In genomic region chr20:62551408-62552323, GRCh38 we compare ENCODE assay signal across 12 cellular contexts.
DNase-seq lines count a peak whose midpoint lies in the region; ATAC-seq, FAIRE-seq and TF ChIP-seq lines count a peak whose summit lies in the region.
"Had no signal": no experiment of that assay in that cellular context is flagged by ENCODE, and none has a peak within 500 bp of the region (broad histone marks: within the 10 kb centered on the region; RNA-seq: fewer than 3 reads in every experiment).

No MANE protein-coding gene starts in this region.

- peak overlapping the region; percentile 76 for H3K4me2 ChIP-seq in BLaER1
- H3K4me2 ChIP-seq in trophoblast cell (ENCODE audit: low read length), result peak overlapping the region; percentile 74

- no peaks in the 10 kb centered on the region for H3K79me2 ChIP-seq in trophoblast cell (ENCODE audit: control insufficient read depth, insufficient read depth, low read length, poor library complexity)

- peaks cover 58% of the 10 kb centered on the region for H3K4me1 ChIP-seq in BLaER1
- H3K4me1 ChIP-seq in esophagus squamous epithelium, result peaks cover 9 to 28% (median 16%) of the 10 kb centered on the region in 3 donors
- H3K4me1 ChIP-seq in trophoblast cell (ENCODE audit: control insufficient read depth in 1 of 2, insufficient read depth in 2 of 2, low read length in 2 of 2), result peaks cover 3 to 7% of the 10 kb centered on the region in 2 experiments

- H2BK5ac ChIP-seq in trophoblast cell (ENCODE audit: low read depth, low read length, poor library complexity), result no peak overlapping the region

- ATAC-seq in GM21423 (IDR thresholded peaks at IDR 0.05; ENCODE audit: unreplicated experiment), result no peak
- no peak for ATAC-seq in HG03442 (IDR thresholded peaks at IDR 0.05; ENCODE audit: unreplicated experiment)

- no peak overlapping the region for H4K91ac ChIP-seq in trophoblast cell (ENCODE audit: low read depth, low read length)

- no peak overlapping the region for H3K18ac ChIP-seq in trophoblast cell (ENCODE audit: low read length)

- no peak for TF ChIP-seq CTCF in esophagus squamous epithelium (IDR thresholded peaks at IDR 0.05)

- H4K8ac ChIP-seq in trophoblast cell (ENCODE audit: low read depth, low read length), result no peak overlapping the region

- H3K36me3 ChIP-seq in BLaER1 (no peaks in the 10 kb centered on the region), esophagus squamous epithelium (no peaks in the 10 kb centered on the region), trophoblast cell (ENCODE audit: control insufficient read depth in 1 of 2, insufficient read depth in 2 of 2, low read length in 2 of 2) (no peaks in the 10 kb centered on the region), MG63 (no peaks in the 10 kb centered on the region)

- H3K27me3 ChIP-seq in BLaER1, result peaks cover 77% of the 10 kb centered on the region
- H3K27me3 ChIP-seq in esophagus squamous epithelium, result peaks cover 9 to 98% (median 21%) of the 10 kb centered on the region in 4 donors
- peaks cover 10% of the 10 kb centered on the region for H3K27me3 ChIP-seq in trophoblast cell (ENCODE audit: insufficient read depth, low read length)
- peaks cover 26% of the 10 kb centered on the region for H3K27me3 ChIP-seq in MG63

- WGBS in esophagus squamous epithelium, 2 donors, result 46% methylated on average over 12 of the region's 47 CpGs; no CpG with 5 or more reads in 1 of the 2 donors
- WGBS in trophoblast cell (ENCODE audit: extremely low coverage, insufficient coverage, insufficient read length), result no CpG with 5 or more reads among the region's 47 CpGs

- H3K9ac ChIP-seq in BLaER1 (no peak overlapping the region), trophoblast cell (ENCODE audit: low read length) (no peak overlapping the region)

- no peak overlapping the region for H2BK12ac ChIP-seq in trophoblast cell (ENCODE audit: low read length)

- no peak overlapping the region for H3K4ac ChIP-seq in trophoblast cell (ENCODE audit: low read depth, low read length)

- no peak overlapping the region for H2AK5ac ChIP-seq in trophoblast cell (ENCODE audit: low read length)

- H3K9me3 ChIP-seq in BLaER1, result no peaks in the 10 kb centered on the region
- H3K9me3 ChIP-seq in esophagus squamous epithelium, result no peaks in the 10 kb centered on the region
- no peaks in the 10 kb centered on the region for H3K9me3 ChIP-seq in trophoblast cell (ENCODE audit: insufficient read depth, low read depth, low read length)
- no peaks in the 10 kb centered on the region for H3K9me3 ChIP-seq in MG63

- no peak overlapping the region for H3K27ac ChIP-seq in BLaER1
- peak overlapping the region in 3 of 4 donors; percentile 68 to 81 (median 80) for H3K27ac ChIP-seq in esophagus squamous epithelium
- no peak overlapping the region for H3K27ac ChIP-seq in trophoblast cell (ENCODE audit: low read depth, low read length)

- no peak overlapping the region for H3K14ac ChIP-seq in trophoblast cell (ENCODE audit: low read length)

- no peak overlapping the region for H2BK120ac ChIP-seq in trophoblast cell (ENCODE audit: insufficient read depth, low read length, poor library complexity)

- no peak overlapping the region for H4K12ac ChIP-seq in trophoblast cell (ENCODE audit: low read depth, low read length)

- H2AFZ ChIP-seq in trophoblast cell (ENCODE audit: insufficient read depth, low read length, poor library complexity), result no peak overlapping the region

- no peaks in the 10 kb centered on the region for H3K79me1 ChIP-seq in trophoblast cell (ENCODE audit: low read length)

- peaks cover 54% of the 10 kb centered on the region for H4K20me1 ChIP-seq in BLaER1

- no peak for DNase-seq in HTR-8/SVneo (ENCODE audit: insufficient read length, low spot score)
- no peak for DNase-seq in esophagus squamous epithelium (lab: John Stamatoyannopoulos, UW)
- no peak for DNase-seq in trophoblast cell
- no peak for DNase-seq in foreskin melanocyte
- no peak for DNase-seq in MG63
- DNase-seq: caudate nucleus, DMS53, GOT3, NCI-H146 had no signal

- peak; percentile 16 for FAIRE-seq in HTR-8/SVneo (lab: Jason Lieb, UNC)

- intact Hi-C loops in esophagus squamous epithelium (cut with DNase I), result no loop called here

- no peak overlapping the region for H3K23ac ChIP-seq in trophoblast cell (ENCODE audit: low read length)

- H3K4me3 ChIP-seq in BLaER1 (0 out of 2 replicates have a peak overlapping the region, but pooled peaks have one; percentile 46), esophagus squamous epithelium (peak overlapping the region in 3 of 4 donors; percentile 36 to 65 (median 46)), trophoblast cell (ENCODE audit: low read depth, low read length) (peak overlapping the region; percentile 71), MG63 (no peak overlapping the region)

- TF ChIP-seq POLR2A in esophagus squamous epithelium (IDR thresholded peaks at IDR 0.05), result no peak

Comparison
In these comparisons a context has a peak if more than half of its experiments do, and no peak if none do; other contexts are left out.
1. H3K27ac ChIP-seq: peak in esophagus squamous epithelium (3 of 4); none in BLaER1 (single experiment) and trophoblast cell (single experiment).